8 cellular contexts compared by ENCODE assay signal in the genomic region with DNA sequence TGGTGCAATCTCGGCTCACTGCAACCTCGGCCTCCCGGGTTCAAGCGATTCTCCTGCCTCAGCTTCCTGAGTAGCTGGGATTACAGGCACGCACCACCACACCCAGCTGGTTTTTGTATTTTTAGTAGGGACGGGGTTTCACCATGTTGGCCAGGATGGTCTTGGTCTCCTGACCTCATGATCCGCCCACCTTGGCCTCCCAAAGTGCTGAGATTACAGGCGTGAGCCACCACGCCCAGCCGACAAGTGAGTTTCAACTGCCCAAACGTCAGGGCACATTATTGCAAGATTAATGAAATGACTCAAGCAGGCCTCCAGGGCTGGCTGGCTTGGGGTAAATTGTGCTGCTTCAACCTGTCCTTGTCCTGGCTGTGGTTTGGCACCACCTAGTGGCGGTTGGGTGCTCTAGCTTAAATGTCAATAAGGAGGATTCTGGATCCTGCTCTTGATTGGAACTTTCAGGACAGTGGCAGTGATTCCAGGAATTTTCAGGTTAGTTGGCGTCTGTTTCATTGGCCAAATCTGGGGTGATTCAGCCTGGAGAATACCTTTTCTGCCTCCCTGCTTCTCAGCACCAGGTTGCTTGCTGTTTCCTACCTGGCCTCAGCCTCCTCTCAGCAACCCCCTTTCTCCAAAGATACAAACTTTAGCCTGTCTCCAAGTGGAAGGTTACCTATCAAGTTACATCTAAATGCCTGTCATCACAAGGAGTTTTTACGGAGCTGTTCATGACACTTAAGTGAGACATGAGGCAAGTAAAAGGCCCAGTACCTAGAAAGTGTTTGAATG. TPM values are rescaled to one million over a fixed set of nuclear protein-coding genes. Genes with fewer than 3 reads are reported as not detected.
A peak's percentile ranks its signal among the peaks of the same experiment; 100 is the strongest.
DNase-seq lines count a peak whose midpoint lies in the region; ATAC-seq and TF ChIP-seq lines count a peak whose summit lies in the region.

No MANE protein-coding gene starts in this region.

- H4K91ac ChIP-seq in IMR-90 (ENCODE audit: insufficient read depth, low read depth, low read length) = peak overlapping the region; percentile 62

- H3K79me1 ChIP-seq in IMR-90 (ENCODE audit: low read depth in 1 of 2, low read length in 2 of 2) = peaks cover 28 to 73% of the 10 kb centered on the region in 2 experiments

- ATAC-seq in GM19043 (IDR thresholded peaks at IDR 0.05; ENCODE audit: low read depth, unreplicated experiment) (peak; percentile 56), IMR-90 (ENCODE audit: low read depth) (peak; percentile 43), naive B cell (ENCODE audit: low read depth in 2 of 2) (peak; percentile 91 to 92)

- peak overlapping the region; percentile 14 to 79; a peak in 3 of 4 replicates for H4K8ac ChIP-seq in IMR-90 (ENCODE audit: low read depth in 2 of 2, low read length in 2 of 2)

- H3K9ac ChIP-seq in IMR-90 (ENCODE audit: low read depth, low read length) (no peak overlapping the region), OCI-LY1 (ENCODE audit: low read length) (no peak overlapping the region)

- H3K4me1 ChIP-seq in IMR-90 (ENCODE audit: control insufficient read depth, insufficient read depth, low read length) (peaks cover 28% of the 10 kb centered on the region), OCI-LY1 (ENCODE audit: insufficient read depth, low read length, severe bottlenecking) (peaks cover 2% of the 10 kb centered on the region)

- peaks cover 12% of the 10 kb centered on the region; the same call in 1 of the 2 replicates for H4K20me1 ChIP-seq in IMR-90 (ENCODE audit: insufficient read depth, low read length)
- H4K20me1 ChIP-seq in OCI-LY1 (ENCODE audit: insufficient read depth, low read length) = no peaks in the 10 kb centered on the region

- no peaks in the 10 kb centered on the region for H3K79me2 ChIP-seq in OCI-LY1 (ENCODE audit: insufficient read depth, low read length)

- peak overlapping the region; percentile 39; the same call in 2 of the 3 replicates for H2BK15ac ChIP-seq in IMR-90 (ENCODE audit: low read depth, low read length)

- H2AFZ ChIP-seq in IMR-90 (replicated peaks; ENCODE audit: low read length, poor library complexity) (peak overlapping the region; percentile 26), OCI-LY1 (ENCODE audit: low read length) (no peak overlapping the region)

- BruUV-seq in IMR-90 (replicated peaks; lab: Mats Ljungman, UMichigan) = no TSS peak

- H3K36me3 ChIP-seq in IMR-90 (ENCODE audit: control insufficient read depth, insufficient read depth, low read length) (no peaks in the 10 kb centered on the region; the same call in 1 of the 2 replicates), OCI-LY1 (ENCODE audit: insufficient read depth, low read length) (no peaks in the 10 kb centered on the region)

- dilution Hi-C loops in IMR-90 (cut with HindIII; ENCODE audit: low sequenced_read_pairs, unreplicated experiment) = no loop called here

- H2BK120ac ChIP-seq in IMR-90 (ENCODE audit: low read depth, low read length) = peak overlapping the region; percentile 77

- DNase-seq in AML-193 (lab: John Stamatoyannopoulos, UW) (peak; percentile 95 to 98), IMR-90 (peak; percentile 96), erythroblast (lab: John Stamatoyannopoulos, UW) (peak; percentile 92 to 95), naive B cell (peak; percentile 76)
- peak; percentile 87 for DNase-seq in activated CD8-positive, alpha-beta memory T cell treated with anti-CD3 and anti-CD28 coated beads, Interleukin-2, amount 50 U/mL, for 4 hours
- DNase-seq in stimulated activated CD8-positive, alpha-beta memory T cell treated with anti-CD3 and anti-CD28 coated beads, Interleukin-7, amount 100 ng/mL, for 48 hours (ENCODE audit: extremely low read depth in 1 of 2, low read depth in 1 of 2) = peak; percentile 62 to 78

- H3K27me3 Mint-ChIP-seq in naive B cell = no peaks in the 10 kb centered on the region

- H3K14ac ChIP-seq in IMR-90 (replicated peaks; ENCODE audit: low read depth, low read length) = peak overlapping the region; percentile 10; the same call in 1 of the 2 replicates

- H3K36me3 Mint-ChIP-seq in naive B cell = no peaks in the 10 kb centered on the region

- TF ChIP-seq POLR2A in IMR-90 (IDR thresholded peaks at IDR 0.05; ENCODE audit: low read depth, low read length) = peak; percentile 65
- TF ChIP-seq POLR2A in erythroblast (IDR thresholded peaks at IDR 0.05; ENCODE audit: low read length) = no peak

- H3K4ac ChIP-seq in IMR-90 (ENCODE audit: low read depth, low read length) = peak overlapping the region; percentile 88

- TF ChIP-seq CTCF in IMR-90 (conservative IDR thresholded peaks at IDR 0.05; ENCODE audit: low read depth, low read length) (peak; percentile 96), OCI-LY1 (IDR thresholded peaks at IDR 0.05; ENCODE audit: low read length) (peak; percentile 90)

- intact Hi-C loops in IMR-90 (cut with micrococcal nuclease) = loop anchor here (1.0 to 5.0 kb wide), 4 partner anchors 63 to 620 kb away; a partner anchor contains a TSS

- H3K56ac ChIP-seq in IMR-90 (ENCODE audit: extremely low read depth, insufficient read depth, low read length) = no peak overlapping the region

- peaks cover 15% of the 10 kb centered on the region for H3K9me1 ChIP-seq in IMR-90 (ENCODE audit: insufficient read depth, low read length)

- H3K4me2 ChIP-seq in IMR-90 (ENCODE audit: low read depth, low read length) (no peak overlapping the region), OCI-LY1 (ENCODE audit: low read length) (no peak overlapping the region)

- H2BK20ac ChIP-seq in IMR-90 (ENCODE audit: low read depth, low read length) = peak overlapping the region; percentile 63; the same call in 1 of the 2 replicates

- peak overlapping the region in 1 of 8 donors; percentile 20 for H3K4me3 Mint-ChIP-seq in naive B cell

- H3K9me3 ChIP-seq in IMR-90 (ENCODE audit: control insufficient read depth, insufficient read depth, low read length) (peaks cover 2% of the 10 kb centered on the region; the same call in 1 of the 2 replicates), OCI-LY1 (ENCODE audit: low read length) (no peaks in the 10 kb centered on the region)

- H3K9me3 Mint-ChIP-seq in naive B cell = no peaks in the 10 kb centered on the region

- in situ Hi-C loops in IMR-90 (cut with MboI; ENCODE audit: low sequenced_read_pairs) = loop anchor here (5.0 to 10.0 kb wide), 3 partner anchors 62 to 619 kb away; a partner anchor contains a TSS

- H3K4me3 ChIP-seq in IMR-90 (ENCODE audit: insufficient read depth, low read depth, low read length) (no peak overlapping the region), OCI-LY1 (ENCODE audit: low read depth, low read length, poor library complexity, severe bottlenecking) (no peak overlapping the region)

- 0 out of 2 replicates have a peak overlapping the region, but pooled peaks have one; percentile 24 for H4K5ac ChIP-seq in IMR-90 (ENCODE audit: low read depth, low read length)

- H3K27me3 ChIP-seq in IMR-90 (ENCODE audit: control insufficient read depth, insufficient read depth, low read length) = no peaks in the 10 kb centered on the region
- H3K27me3 ChIP-seq in OCI-LY1 (ENCODE audit: insufficient read depth, low read length) = no peaks in the 10 kb centered on the region

- H3K18ac ChIP-seq in IMR-90 (ENCODE audit: low read depth, low read length) = peak overlapping the region; percentile 31

- CTCF ChIA-PET in IMR-90 (lab: Yijun Ruan, JAX) = interaction anchor here (0.6 to 2.2 kb wide), 15 partner anchors 9 to 616 kb away, joined by 3 to 16 read pairs (median 4); no protein-coding TSS in a partner anchor

- 24% methylated on average over 7 of the region's 14 CpGs; no CpG with 5 or more reads in 1 of the 2 experiments for WGBS in IMR-90 (ENCODE audit: extremely low coverage in 2 of 2, insufficient read length in 1 of 2), 2 experiments

- POLR2A ChIA-PET in IMR-90 (lab: Charles Lee; ENCODE audit: unreplicated experiment) = interaction anchor here (1.1 kb wide), 1 partner anchor 59 kb away, joined by 4 read pairs; no protein-coding TSS in a partner anchor

- H3K27ac ChIP-seq in IMR-90 (ENCODE audit: insufficient read depth, low read length) (no peak overlapping the region), OCI-LY1 (ENCODE audit: low read depth, low read length, poor library complexity, severe bottlenecking) (no peak overlapping the region)

- H3K4me1 Mint-ChIP-seq in naive B cell = peaks cover 27 to 61% (median 53%) of the 10 kb centered on the region in 3 donors

- peak overlapping the region in 3 of 6 donors; percentile 37 to 85 (median 80) for H3K27ac Mint-ChIP-seq in naive B cell

- H2AK5ac ChIP-seq in IMR-90 (ENCODE audit: low read depth, low read length) = peak overlapping the region; percentile 18

- H3K9me2 ChIP-seq in OCI-LY1 (ENCODE audit: low read depth, low read length) = no peaks in the 10 kb centered on the region

- H2AK9ac ChIP-seq in IMR-90 (replicated peaks; ENCODE audit: low read depth, low read length, poor library complexity) = peak overlapping the region; percentile 7

- no peaks in the 10 kb centered on the region for H3F3A ChIP-seq in OCI-LY1 (ENCODE audit: insufficient read depth, low read length)

- peak; percentile 99 for TF ChIP-seq RAD21 in IMR-90 (IDR thresholded peaks at IDR 0.05; ENCODE audit: low read length)

- peak overlapping the region; percentile 6 for H2BK5ac ChIP-seq in IMR-90 (ENCODE audit: low read depth, low read length, poor library complexity, severe bottlenecking)

- H3K23ac ChIP-seq in IMR-90 (ENCODE audit: low read depth, low read length) = no peak overlapping the region

TF ChIP-seq in IMR-90, 13 proteins besides CTCF, POLR2A, EP300 and RAD21 (continues in another document):
- TF ChIP-seq, protein P1, sequence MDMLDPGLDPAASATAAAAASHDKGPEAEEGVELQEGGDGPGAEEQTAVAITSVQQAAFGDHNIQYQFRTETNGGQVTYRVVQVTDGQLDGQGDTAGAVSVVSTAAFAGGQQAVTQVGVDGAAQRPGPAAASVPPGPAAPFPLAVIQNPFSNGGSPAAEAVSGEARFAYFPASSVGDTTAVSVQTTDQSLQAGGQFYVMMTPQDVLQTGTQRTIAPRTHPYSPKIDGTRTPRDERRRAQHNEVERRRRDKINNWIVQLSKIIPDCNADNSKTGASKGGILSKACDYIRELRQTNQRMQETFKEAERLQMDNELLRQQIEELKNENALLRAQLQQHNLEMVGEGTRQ (IDR thresholded peaks at IDR 0.05; ENCODE audit: low read depth, low read length) = no peak
- TF ChIP-seq CHD1 (IDR thresholded peaks at IDR 0.05; ENCODE audit: low read depth, low read length) (no peak), BHLHE40 (IDR thresholded peaks at IDR 0.05; ENCODE audit: low read depth, low read length) (no peak; the same call in 1 of the 2 replicates), CEBPB (IDR thresholded peaks at IDR 0.05; ENCODE audit: low read depth, low read length) (peak; percentile 52; the same call in 1 of the 2 replicates), RCOR1 (IDR thresholded peaks at IDR 0.05; ENCODE audit: insufficient replicate concordance, low read length) (no peak), MAFK (IDR thresholded peaks at IDR 0.05; ENCODE audit: low read depth, low read length) (peak; percentile 16; the same call in 1 of the 2 replicates), FOS (IDR thresholded peaks at IDR 0.05; ENCODE audit: low read depth, low read length) (0 out of 2 replicates have a peak, but pooled peaks have one; percentile 35)

RNA-seq across cellular contexts. Expression of a gene that starts 32.4 kb away (rescaled TPM):
- 40.9 and 44.2 TPM in 2 replicates for total RNA-seq in IMR-90 (2012; rRNA removed)
- polyA plus RNA-seq in IMR-90 (2012; rRNA removed) = 12.8 and 19.0 TPM in 2 replicates
- 1.8 and 2.5 TPM in 2 replicates for polyA plus RNA-seq in IMR-90 (2012; cell fraction: cytosol; rRNA removed)
- 7.0 and 36.5 TPM in 2 replicates for polyA plus RNA-seq in IMR-90 (2012; cell fraction: nucleus; rRNA removed; ENCODE audit: low replicate concordance)
- 10 to 100 TPM in 4 of 6 donors, 1 to 10 TPM in 2; 7.3 to 19.2 (median 15.4) TPM for polyA plus RNA-seq in naive B cell (ENCODE audit: low read depth in 6 of 6)
